21 cellular contexts compared by ENCODE assay signal in the genomic region with DNA sequence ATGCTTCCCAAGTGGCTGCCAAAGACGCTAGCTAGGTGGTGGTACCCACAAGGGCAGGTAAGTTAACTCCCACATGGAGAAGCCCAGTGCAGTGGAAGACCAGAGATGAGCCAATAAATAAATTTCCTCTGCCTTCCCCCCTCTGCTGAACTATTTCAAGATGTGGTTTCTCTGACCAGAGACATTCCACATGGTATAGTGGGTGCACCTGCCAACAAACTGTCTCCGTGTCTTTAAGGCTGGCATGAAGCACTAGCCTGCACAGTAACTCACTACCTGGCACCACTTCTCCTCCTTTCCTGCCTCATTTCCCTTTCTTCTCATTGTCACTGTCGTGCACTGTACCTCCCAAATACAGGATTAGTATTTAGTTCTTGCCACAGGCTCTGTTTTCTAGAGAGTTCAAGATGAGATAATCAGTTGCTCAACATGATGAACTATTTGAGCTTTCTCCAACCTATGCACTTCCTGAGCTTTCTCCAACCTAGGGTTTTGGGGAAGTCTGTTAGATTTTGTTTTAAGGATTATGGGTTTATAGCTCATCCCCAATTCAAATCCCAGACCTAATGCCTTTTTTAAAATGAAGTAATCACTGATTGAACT.
"Had no signal": no experiment of that assay in that cellular context is flagged by ENCODE, and none has a peak within 500 bp of the region (broad histone marks: within the 10 kb centered on the region; RNA-seq: fewer than 3 reads in every experiment).

No MANE protein-coding gene starts in this region.

- H3K4me3 ChIP-seq: ascending aorta, left lung, sigmoid colon, spleen, thoracic aorta, upper lobe of right lung had no signal

- H3K9me3 ChIP-seq: ascending aorta, left lung, sigmoid colon, spleen, thoracic aorta, upper lobe of right lung had no signal

- H3K27me3 ChIP-seq: ascending aorta, left lung, spleen, upper lobe of right lung had no signal

- DNase-seq: activated CD4-positive, alpha-beta memory T cell treated with anti-CD3 and anti-CD28 coated beads, Interleukin-2, amount 10 ng/mL, durations not matched to agents 7 days and 5 days; activated CD4-positive, alpha-beta T cell treated with anti-CD3 and anti-CD28 coated beads for 48 hours; activated CD4-positive, CD25-positive, alpha-beta regulatory T cell; activated effector memory CD4-positive, alpha-beta T cell treated with anti-CD3 and anti-CD28 coated beads, Interleukin-2, amount 50 U/mL, for 16 hours; activated naive CD4-positive, alpha-beta T cell treated with anti-CD3 and anti-CD28 coated beads, Interleukin-2, amount 50 U/mL, for 16 hours; activated T-cell treated with anti-CD3 and anti-CD28 coated beads, Interleukin-2, amount 50 U/mL, for 72 hours; cerebellar nuclear complex; cortex of kidney; erythroblast; foreskin melanocyte; hypothalamus; left lung; occipital lobe; posterior cingulate gyrus; sigmoid colon; spleen; stimulated activated CD4-positive, alpha-beta T cell treated with anti-CD3 and anti-CD28 coated beads, Interleukin-4, amount 100 ng/mL, for 4 hours; upper lobe of right lung had no signal

- ATAC-seq: activated T-cell treated with anti-CD3 and anti-CD28 coated beads, Interleukin-2, amount 50 U/mL, for 72 hours; left lung; stimulated activated memory B cell treated with anti-CD40 and anti-IgM and Interleukin-4, amounts not matched to agents 10 μg/mL and 1 μg/mL and 100 μg/mL, for 72 hours; upper lobe of right lung had no signal

- H3K27ac ChIP-seq: ascending aorta, left lung, sigmoid colon, spleen, thoracic aorta, upper lobe of right lung had no signal

- H3K36me3 ChIP-seq: ascending aorta, left lung, sigmoid colon, spleen, thoracic aorta, upper lobe of right lung had no signal

- H3K4me1 ChIP-seq: ascending aorta, left lung, sigmoid colon, upper lobe of right lung had no signal
